ENCODE assay signal across 10 cellular contexts in genomic region chr15:31975446-31976229, GRCh38. TPM values are rescaled to one million over a fixed set of nuclear protein-coding genes. Genes with fewer than 3 reads are reported as not detected.
A peak's percentile ranks its signal among the peaks of the same experiment; 100 is the strongest.
DNase-seq lines count a peak whose midpoint lies in the region; ATAC-seq, FAIRE-seq and TF ChIP-seq lines count a peak whose summit lies in the region.
"Had no signal": no experiment of that assay in that cellular context is flagged by ENCODE, and none has a peak within 500 bp of the region (broad histone marks: within the 10 kb centered on the region; RNA-seq: fewer than 3 reads in every experiment).

No MANE protein-coding gene starts in this region.

- peaks cover 13% of the 10 kb centered on the region for H3K4me1 Mint-ChIP-seq in CD4-positive, alpha-beta T cell (ENCODE audit: low read depth)
- peaks cover 13% of the 10 kb centered on the region for H3K4me1 Mint-ChIP-seq in astrocyte (ENCODE audit: low read depth, unreplicated experiment)

- CTCF ChIA-PET in CD4-positive, alpha-beta T cell (lab: Charles Lee): no interaction called here
- CTCF ChIA-PET in IMR-90 (lab: Yijun Ruan, JAX): no interaction called here

- FAIRE-seq in astrocyte (lab: Jason Lieb, UNC): no peak

- no peaks in the 10 kb centered on the region for H3K9me3 Mint-ChIP-seq in CD4-positive, alpha-beta T cell
- no peaks in the 10 kb centered on the region for H3K9me3 Mint-ChIP-seq in astrocyte (ENCODE audit: unreplicated experiment)

- H3K4me3 Mint-ChIP-seq in CD4-positive, alpha-beta T cell: peak overlapping the region; percentile 40
- no peak overlapping the region for H3K4me3 Mint-ChIP-seq in astrocyte (ENCODE audit: unreplicated experiment)

- no peaks in the 10 kb centered on the region for H3K79me2 ChIP-seq in astrocyte (ENCODE audit: insufficient read depth, low read length)
- H3K79me2 ChIP-seq in mesendoderm (ENCODE audit: control insufficient read depth, insufficient read depth, low read length): no peaks in the 10 kb centered on the region

- H4K5ac ChIP-seq in IMR-90 (ENCODE audit: low read depth, low read length): no peak overlapping the region
- H4K5ac ChIP-seq in mesendoderm (ENCODE audit: low read length): no peak overlapping the region

- H2AFZ ChIP-seq in IMR-90 (replicated peaks; ENCODE audit: low read length, poor library complexity): peak overlapping the region; percentile 21
- H2AFZ ChIP-seq in astrocyte (ENCODE audit: low read depth, low read length): peak overlapping the region; percentile 77

- dilution Hi-C loops in IMR-90 (cut with HindIII; ENCODE audit: low sequenced_read_pairs, unreplicated experiment): no loop called here

- no peaks in the 10 kb centered on the region for H3K9me3 ChIP-seq in CD4-positive, alpha-beta T cell (ENCODE audit: control insufficient read depth, low read length)
- H3K9me3 ChIP-seq in IMR-90 (ENCODE audit: control insufficient read depth, insufficient read depth, low read length) (no peaks in the 10 kb centered on the region), astrocyte (ENCODE audit: insufficient read depth, low read depth, low read length) (no peaks in the 10 kb centered on the region)

- no peak overlapping the region for H3K4ac ChIP-seq in IMR-90 (ENCODE audit: low read depth, low read length)
- no peak overlapping the region for H3K4ac ChIP-seq in mesendoderm (ENCODE audit: low read depth, low read length)

- TF ChIP-seq RAD21 in IMR-90 (IDR thresholded peaks at IDR 0.05; ENCODE audit: low read length): no peak

- POLR2A ChIA-PET in CD4-positive, alpha-beta T cell (lab: Charles Lee): no interaction called here
- POLR2A ChIA-PET in IMR-90 (lab: Charles Lee; ENCODE audit: unreplicated experiment): no interaction called here

- H3K79me1 ChIP-seq in IMR-90 (ENCODE audit: low read depth in 1 of 2, low read length in 2 of 2): no peaks in the 10 kb centered on the region
- no peaks in the 10 kb centered on the region for H3K79me1 ChIP-seq in mesendoderm (ENCODE audit: low read length)

- no peak overlapping the region for H2AK9ac ChIP-seq in IMR-90 (replicated peaks; ENCODE audit: low read depth, low read length, poor library complexity)

- TF ChIP-seq CTCF in CD4-positive, alpha-beta T cell (IDR thresholded peaks at IDR 0.05): no peak
- no peak for TF ChIP-seq CTCF in IMR-90 (conservative IDR thresholded peaks at IDR 0.05; ENCODE audit: low read depth, low read length)
- TF ChIP-seq CTCF in astrocyte (IDR thresholded peaks at IDR 0.05; ENCODE audit: insufficient read depth, low read depth, low read length): peak; percentile 19

- H3K36me3 ChIP-seq in IMR-90 (ENCODE audit: control insufficient read depth, insufficient read depth, low read length) (no peaks in the 10 kb centered on the region), astrocyte (ENCODE audit: insufficient read depth, low read length) (no peaks in the 10 kb centered on the region), mesendoderm (ENCODE audit: control insufficient read depth, insufficient read depth, low read length) (no peaks in the 10 kb centered on the region)

- peaks cover 46% of the 10 kb centered on the region for H3K27me3 Mint-ChIP-seq in CD4-positive, alpha-beta T cell
- H3K27me3 Mint-ChIP-seq in astrocyte (ENCODE audit: low read depth, unreplicated experiment): peaks cover 18% of the 10 kb centered on the region

- 79% methylated on average over 7 of the region's 27 CpGs; no CpG with 5 or more reads in 1 of the 2 experiments for WGBS in IMR-90 (ENCODE audit: extremely low coverage in 2 of 2, insufficient read length in 1 of 2), 2 experiments
- no CpG with 5 or more reads among the region's 27 CpGs for WGBS in mesendoderm (ENCODE audit: extremely low coverage, insufficient coverage, low lambda C conversion rate)

- no peaks in the 10 kb centered on the region for H3K9me1 ChIP-seq in IMR-90 (ENCODE audit: insufficient read depth, low read length)

- H4K20me1 ChIP-seq in IMR-90 (ENCODE audit: insufficient read depth, low read length) (no peaks in the 10 kb centered on the region), astrocyte (ENCODE audit: insufficient read depth, low read length) (no peaks in the 10 kb centered on the region)

- no TSS peak for BruUV-seq in IMR-90 (replicated peaks; lab: Mats Ljungman, UMichigan)

- H3K9ac ChIP-seq in IMR-90 (ENCODE audit: low read depth, low read length) (no peak overlapping the region), astrocyte (ENCODE audit: low read length) (peak overlapping the region; percentile 42), mesendoderm (ENCODE audit: low read length) (peak overlapping the region; percentile 17)

- no peaks in the 10 kb centered on the region for H3K36me3 Mint-ChIP-seq in CD4-positive, alpha-beta T cell (ENCODE audit: low read depth)
- H3K36me3 Mint-ChIP-seq in astrocyte (ENCODE audit: low read depth, unreplicated experiment): no peaks in the 10 kb centered on the region

- H2AK5ac ChIP-seq in IMR-90 (ENCODE audit: low read depth, low read length) (no peak overlapping the region), mesendoderm (ENCODE audit: low read length) (no peak overlapping the region)

- H4K8ac ChIP-seq in IMR-90 (ENCODE audit: low read depth in 2 of 2, low read length in 2 of 2) (no peak overlapping the region), mesendoderm (ENCODE audit: low read depth, low read length) (no peak overlapping the region)

- intact Hi-C loops in CD4-positive, alpha-beta T cell (cut with DNase I, micrococcal nuclease): no loop called here
- intact Hi-C loops in IMR-90 (cut with micrococcal nuclease): no loop called here

- H3K23ac ChIP-seq in IMR-90 (ENCODE audit: low read depth, low read length) (no peak overlapping the region), mesendoderm (ENCODE audit: low read length) (no peak overlapping the region)

- no peak overlapping the region for H3K18ac ChIP-seq in IMR-90 (ENCODE audit: low read depth, low read length)
- H3K18ac ChIP-seq in mesendoderm (ENCODE audit: low read length): no peak overlapping the region

- H3K14ac ChIP-seq in IMR-90 (replicated peaks; ENCODE audit: low read depth, low read length): no peak overlapping the region

- no peak overlapping the region for H2BK15ac ChIP-seq in IMR-90 (ENCODE audit: low read depth, low read length)
- H2BK15ac ChIP-seq in mesendoderm (replicated peaks; ENCODE audit: low read depth): no peak overlapping the region

- H2BK120ac ChIP-seq in IMR-90 (ENCODE audit: low read depth, low read length) (no peak overlapping the region), mesendoderm (ENCODE audit: low read depth, low read length) (no peak overlapping the region)

- H3K4me2 ChIP-seq in IMR-90 (ENCODE audit: low read depth, low read length): no peak overlapping the region
- H3K4me2 ChIP-seq in astrocyte (ENCODE audit: low read length): peak overlapping the region; percentile 84
- H3K4me2 ChIP-seq in mesendoderm (ENCODE audit: low read length): peak overlapping the region; percentile 39

- H3K4me1 ChIP-seq in IMR-90 (ENCODE audit: control insufficient read depth, insufficient read depth, low read length) (no peaks in the 10 kb centered on the region), astrocyte (ENCODE audit: insufficient read depth, low read length) (peaks cover 8% of the 10 kb centered on the region), mesendoderm (ENCODE audit: control insufficient read depth, low read depth, low read length) (peaks cover 3% of the 10 kb centered on the region)

- H2BK20ac ChIP-seq in IMR-90 (ENCODE audit: low read depth, low read length): no peak overlapping the region

- no peak overlapping the region for H3K27ac Mint-ChIP-seq in CD4-positive, alpha-beta T cell
- no peak overlapping the region for H3K27ac Mint-ChIP-seq in astrocyte (ENCODE audit: unreplicated experiment)

- H3K56ac ChIP-seq in IMR-90 (ENCODE audit: extremely low read depth, insufficient read depth, low read length) (no peak overlapping the region), mesendoderm (ENCODE audit: low read length) (peak overlapping the region; percentile 44)

- H3K4me3 ChIP-seq in IMR-90 (ENCODE audit: insufficient read depth, low read depth, low read length) (no peak overlapping the region), astrocyte (ENCODE audit: insufficient read depth, low read depth, low read length) (peak overlapping the region; percentile 25), mesendoderm (ENCODE audit: low read length) (no peak overlapping the region)

- H3K27me3 ChIP-seq in CD4-positive, alpha-beta T cell (ENCODE audit: control insufficient read depth, insufficient read depth, low read length): peaks cover 10% of the 10 kb centered on the region
- H3K27me3 ChIP-seq in IMR-90 (ENCODE audit: control insufficient read depth, insufficient read depth, low read length): no peaks in the 10 kb centered on the region
- H3K27me3 ChIP-seq in astrocyte (ENCODE audit: insufficient read depth, low read length): no peaks in the 10 kb centered on the region
- no peaks in the 10 kb centered on the region for H3K27me3 ChIP-seq in mesendoderm (ENCODE audit: insufficient read depth, low read length, poor library complexity)

- H2BK5ac ChIP-seq in IMR-90 (ENCODE audit: low read depth, low read length, poor library complexity, severe bottlenecking) (no peak overlapping the region), mesendoderm (ENCODE audit: low read length) (no peak overlapping the region)

- TF ChIP-seq POLR2A in IMR-90 (IDR thresholded peaks at IDR 0.05; ENCODE audit: low read depth, low read length): no peak

- in situ Hi-C loops in IMR-90 (cut with MboI; ENCODE audit: low sequenced_read_pairs): no loop called here

- no peak for ATAC-seq in CD4-positive, alpha-beta T cell (ENCODE audit: poor library complexity)
- peak; percentile 36; the same call in 1 of the 2 replicates for ATAC-seq in IMR-90 (ENCODE audit: low read depth)
- no peak for ATAC-seq in HG03280 (IDR thresholded peaks at IDR 0.05; ENCODE audit: unreplicated experiment)
- ATAC-seq in GM21737 (IDR thresholded peaks at IDR 0.05; ENCODE audit: unreplicated experiment): no peak

- DNase-seq in CD4-positive, alpha-beta T cell: no peak
- DNase-seq in IMR-90 (no peak), astrocyte (ENCODE audit: low read depth) (no peak), mesendoderm (no peak), NK-92 (lab: John Stamatoyannopoulos, UW; ENCODE audit: unreplicated experiment) (no peak), germinal center (ENCODE audit: low spot score) (no peak)
- DNase-seq: T1000 had no signal

- H4K91ac ChIP-seq in IMR-90 (ENCODE audit: insufficient read depth, low read depth, low read length): no peak overlapping the region

- H3K27ac ChIP-seq in CD4-positive, alpha-beta T cell (ENCODE audit: low read depth, low read length): no peak overlapping the region
- H3K27ac ChIP-seq in IMR-90 (ENCODE audit: insufficient read depth, low read length) (no peak overlapping the region), astrocyte (ENCODE audit: low read depth, low read length) (no peak overlapping the region), mesendoderm (ENCODE audit: low read depth, low read length) (no peak overlapping the region)

TF ChIP-seq in IMR-90, 13 proteins besides CTCF, POLR2A, EP300 and RAD21 (continues in another document):
- TF ChIP-seq NFE2L2 (IDR thresholded peaks at IDR 0.05; ENCODE audit: low read depth, low read length): no peak

RNA-seq across cellular contexts. Expression of gene CHRNA7, which starts 54.7 kb away (rescaled TPM):
- not detected for total RNA-seq in CD4-positive, alpha-beta T cell
- total RNA-seq in IMR-90 (2012; rRNA removed): not detected in 2 replicates
- polyA plus RNA-seq in IMR-90 (2012; rRNA removed): 0.07 and 0.10 TPM in 2 replicates
- polyA plus RNA-seq in IMR-90 (2012; cell fraction: cytosol; rRNA removed): 0.02 TPM in 1 of 2 replicates, not detected in the other
- 0.09 and 0.11 TPM in 2 replicates for polyA plus RNA-seq in IMR-90 (2012; cell fraction: nucleus; rRNA removed; ENCODE audit: low replicate concordance)
- total RNA-seq in astrocyte: 1.5 and 1.9 TPM in 2 replicates
- 3.0 TPM for polyA plus RNA-seq in mesendoderm (2013, experiment 1 of 2)
- polyA plus RNA-seq in mesendoderm (2013, experiment 2 of 2): 2.8 TPM
- total RNA-seq: fibroblast of villous mesenchyme had no signal
